Comparison of ENCODE assay signal across 20 cellular contexts in the genomic region with DNA sequence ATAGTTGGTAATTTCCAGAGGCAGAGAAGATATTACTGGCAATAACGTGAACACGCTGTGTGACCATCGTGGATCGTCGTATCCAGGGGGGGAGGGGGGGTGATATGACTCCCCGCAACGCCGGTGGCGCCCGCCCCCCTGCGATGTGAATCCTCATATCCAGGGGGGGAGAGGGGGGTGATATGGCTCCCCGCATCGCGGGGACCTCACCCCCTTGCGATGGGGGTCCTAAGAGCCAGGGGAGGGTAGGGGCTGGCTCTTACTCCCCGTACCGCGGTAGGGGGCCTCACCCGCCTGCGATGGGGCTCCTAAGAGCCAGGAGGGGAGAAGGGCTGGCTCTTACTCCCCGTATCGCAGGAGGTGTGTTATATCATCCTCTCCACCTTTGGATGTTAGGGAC.
"Had no signal": no experiment of that assay in that cellular context is flagged by ENCODE, and none has a peak within 500 bp of the region (broad histone marks: within the 10 kb centered on the region; RNA-seq: fewer than 3 reads in every experiment).

No MANE protein-coding gene starts in this region.

- H3K4me1 ChIP-seq: foreskin keratinocyte, prostate gland, testis had no signal

- H3K27ac Mint-ChIP-seq: endodermal cell; naive thymus-derived CD8-positive, alpha-beta T cell; type B pancreatic cell; WTC11 had no signal

- H3K4me3 ChIP-seq: prostate gland, right atrium auricular region, testis had no signal

- ATAC-seq: activated T-cell treated with anti-CD3 and anti-CD28 coated beads, Interleukin-2, amount 50 U/mL, for 4 hours; foreskin keratinocyte; left cardiac atrium; naive thymus-derived CD8-positive, alpha-beta T cell; WTC11 had no signal

- H3K36me3 ChIP-seq: brain microvascular endothelial cell, prostate gland, right atrium auricular region had no signal

- H3K27me3 ChIP-seq: brain microvascular endothelial cell, right atrium auricular region, testis had no signal

- H3K9me3 Mint-ChIP-seq: activated T-cell treated with anti-CD3 and anti-CD28 coated beads, Interleukin-2, amount 50 U/mL, for 4 hours; endodermal cell; WTC11 had no signal

- DNase-seq: activated CD4-positive, alpha-beta T cell treated with anti-CD3 and anti-CD28 coated beads, Interleukin-2, amount 50 U/mL, for 1 hour; activated effector memory CD4-positive, alpha-beta T cell treated with anti-CD3 and anti-CD28 coated beads, Interleukin-2, amount 50 U/mL, for 16 hours; activated T-cell treated with anti-CD3 and anti-CD28 coated beads, Interleukin-2, amount 50 U/mL, for 4 hours; aorta; brain microvascular endothelial cell; central memory CD4-positive, alpha-beta T cell; endodermal cell; foreskin keratinocyte; hippocampal formation; left cardiac atrium; mesendoderm; stimulated activated CD4-positive, alpha-beta T cell treated with anti-CD3 and anti-CD28 coated beads, Interleukin-2, amount 100 ng/mL, for 48 hours; SW 1271; testis had no signal

- H3K4me3 Mint-ChIP-seq: activated T-cell treated with anti-CD3 and anti-CD28 coated beads, Interleukin-2, amount 50 U/mL, for 4 hours; endodermal cell; naive thymus-derived CD8-positive, alpha-beta T cell; type B pancreatic cell; WTC11 had no signal

- H3K27ac ChIP-seq: brain microvascular endothelial cell, epithelial cell of prostate, foreskin keratinocyte, prostate gland, right atrium auricular region, testis had no signal

- H3K9me3 ChIP-seq: prostate gland, right atrium auricular region, testis had no signal

- H3K36me3 Mint-ChIP-seq: naive thymus-derived CD8-positive, alpha-beta T cell; WTC11 had no signal
